In the genomic region with DNA sequence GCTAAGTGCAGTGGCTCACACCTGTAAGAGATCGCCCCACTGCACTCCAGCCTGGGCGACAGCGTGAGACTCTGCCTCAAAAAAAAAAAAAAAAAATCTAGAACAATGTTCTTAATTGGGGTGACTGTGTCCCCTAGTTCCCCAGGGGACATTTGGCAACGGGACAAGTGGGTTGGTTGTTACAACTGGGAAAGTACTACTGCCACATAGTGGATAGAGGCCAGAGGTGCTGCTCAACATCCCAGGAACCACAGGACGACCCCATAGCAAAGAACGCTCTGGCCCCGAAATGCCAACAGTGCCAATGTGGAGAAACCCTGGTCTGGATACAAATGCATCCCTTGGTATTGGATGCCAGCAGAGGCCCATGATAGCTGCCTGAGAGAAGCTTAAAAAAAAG, we compare ENCODE assay signal across 19 cellular contexts. TPM values are rescaled to one million over a fixed set of nuclear protein-coding genes. Genes with fewer than 3 reads are reported as not detected.
DNase-seq lines count a peak whose midpoint lies in the region; TF ChIP-seq lines count a peak whose summit lies in the region.
"Had no signal": no experiment of that assay in that cellular context is flagged by ENCODE, and none has a peak within 500 bp of the region (broad histone marks: within the 10 kb centered on the region; RNA-seq: fewer than 3 reads in every experiment).

No MANE protein-coding gene starts in this region.

- H3K36me3 ChIP-seq in SK-N-SH (replicated peaks in 1 of 2; ENCODE audit: control insufficient read depth in 1 of 2, insufficient read depth in 2 of 2, low read length in 1 of 2) (no peaks in the 10 kb centered on the region), hepatocyte (replicated peaks; ENCODE audit: insufficient read depth, low read depth) (no peaks in the 10 kb centered on the region), thyroid gland (no peaks in the 10 kb centered on the region)
- H3K36me3 ChIP-seq: ascending aorta had no signal

- H3K4me1 ChIP-seq in H9 (ENCODE audit: insufficient read depth, low read length) (no peaks in the 10 kb centered on the region), SK-N-SH (ENCODE audit: control insufficient read depth in 1 of 2, insufficient read depth in 2 of 2, low read depth in 1 of 2, low read length in 1 of 2) (no peaks in the 10 kb centered on the region), hepatocyte (ENCODE audit: insufficient read depth) (no peaks in the 10 kb centered on the region), thyroid gland (no peaks in the 10 kb centered on the region)
- H3K4me1 ChIP-seq: ascending aorta had no signal

- H3K9me2 ChIP-seq in SK-N-SH: no peaks in the 10 kb centered on the region
- H3K9me2 ChIP-seq in hepatocyte (replicated peaks; ENCODE audit: insufficient read depth): no peaks in the 10 kb centered on the region

- H2AFZ ChIP-seq in H9 (ENCODE audit: low read length) (no peak overlapping the region), SK-N-SH (ENCODE audit: low read depth) (no peak overlapping the region), hepatocyte (no peak overlapping the region)

- H2BK20ac ChIP-seq in H9 (ENCODE audit: low read depth, low read length, poor library complexity, severe bottlenecking): no peak overlapping the region

- no peak overlapping the region for H3K9ac ChIP-seq in H9 (ENCODE audit: extremely low read depth, insufficient read length, low read length)
- H3K9ac ChIP-seq in SK-N-SH: no peak overlapping the region

- no peak for DNase-seq in AG04450 (ENCODE audit: low read depth, low spot score)
- DNase-seq in H9: peak; percentile 55
- DNase-seq in SK-N-SH: peak; percentile 39
- DNase-seq in hepatocyte (ENCODE audit: low spot score): no peak
- no peak for DNase-seq in thyroid gland
- no peak for DNase-seq in activated naive CD8-positive, alpha-beta T cell treated with anti-CD3 and anti-CD28 coated beads for 36 hours
- no peak for DNase-seq in erythroblast (lab: John Stamatoyannopoulos, UW)
- DNase-seq in activated CD4-positive, alpha-beta memory T cell treated with anti-CD3 and anti-CD28 coated beads, Interleukin-2, amount 10 ng/mL, durations not matched to agents 7 days and 5 days: no peak
- DNase-seq: activated CD8-positive, alpha-beta memory T cell treated with anti-CD3 and anti-CD28 coated beads, Interleukin-2, amount 10 ng/mL, durations not matched to agents 7 days and 5 days; activated gamma-delta T cell treated with Interleukin-2 at 50 U/mL for 16 hours; C1 segment of cervical spinal cord; dorsolateral prefrontal cortex; EL; mammary epithelial cell; NCI-H2107; NCI-H82; stimulated activated naive CD8-positive, alpha-beta T cell treated with anti-CD3 and anti-CD28 coated beads, Interleukin-15, Interleukin-2, amounts not matched to agents 100 U/mL and 50 U/mL, for 24 hours had no signal

- no peak overlapping the region for H2BK120ac ChIP-seq in H9 (ENCODE audit: low read depth, low read length, poor library complexity, severe bottlenecking)

- no peak overlapping the region for H3K23ac ChIP-seq in H9 (ENCODE audit: insufficient read length, low read depth, low read length)

- H2BK12ac ChIP-seq in H9 (ENCODE audit: insufficient read length, low read depth, low read length): no peak overlapping the region

- H3K27ac Mint-ChIP-seq in H9: no peak overlapping the region
- H3K27ac Mint-ChIP-seq in activated naive CD8-positive, alpha-beta T cell treated with anti-CD3 and anti-CD28 coated beads for 36 hours: no peak overlapping the region
- no peak overlapping the region for H3K27ac Mint-ChIP-seq in activated CD4-positive, alpha-beta memory T cell treated with anti-CD3 and anti-CD28 coated beads, Interleukin-2, amount 10 ng/mL, durations not matched to agents 7 days and 5 days
- H3K27ac Mint-ChIP-seq: activated CD8-positive, alpha-beta memory T cell treated with anti-CD3 and anti-CD28 coated beads, Interleukin-2, amount 10 ng/mL, durations not matched to agents 7 days and 5 days had no signal

- no peak overlapping the region for H3K4ac ChIP-seq in H9 (ENCODE audit: low read depth, low read length)

- H3K79me2 ChIP-seq in H9 (ENCODE audit: insufficient read depth, low read length): no peaks in the 10 kb centered on the region
- H3K79me2 ChIP-seq in SK-N-SH (ENCODE audit: insufficient read depth): no peaks in the 10 kb centered on the region
- no peaks in the 10 kb centered on the region for H3K79me2 ChIP-seq in hepatocyte

- no peak overlapping the region for H2AK5ac ChIP-seq in H9 (ENCODE audit: insufficient read length, low read length)

- no peaks in the 10 kb centered on the region for H4K20me1 ChIP-seq in H9 (ENCODE audit: control insufficient read depth, insufficient read depth, insufficient read length)
- H4K20me1 ChIP-seq in SK-N-SH (ENCODE audit: insufficient read depth): no peaks in the 10 kb centered on the region
- H4K20me1 ChIP-seq in hepatocyte (ENCODE audit: insufficient read depth, poor library complexity, severe bottlenecking): no peaks in the 10 kb centered on the region

- TF ChIP-seq CTCF in AG04450 (IDR thresholded peaks at IDR 0.05; ENCODE audit: low read depth, low read length) (peak; percentile 9; the same call in 1 of the 2 replicates), H9 (conservative IDR thresholded peaks at IDR 0.05) (peak; percentile 61), SK-N-SH (IDR thresholded peaks at IDR 0.05) (peak; percentile 46), hepatocyte (IDR thresholded peaks at IDR 0.05; ENCODE audit: poor library complexity) (peak; percentile 16), thyroid gland (IDR thresholded peaks at IDR 0.05) (no peak)

- H4K8ac ChIP-seq in H9 (replicated peaks; ENCODE audit: insufficient read length, low read depth, low read length): no peak overlapping the region

- H3K4me1 Mint-ChIP-seq in H9: peaks cover 0 to 2% of the 10 kb centered on the region in 2 experiments; a peak in 2 of 4 replicates
- no peaks in the 10 kb centered on the region for H3K4me1 Mint-ChIP-seq in activated naive CD8-positive, alpha-beta T cell treated with anti-CD3 and anti-CD28 coated beads for 36 hours
- no peaks in the 10 kb centered on the region for H3K4me1 Mint-ChIP-seq in activated CD4-positive, alpha-beta memory T cell treated with anti-CD3 and anti-CD28 coated beads, Interleukin-2, amount 10 ng/mL, durations not matched to agents 7 days and 5 days
- H3K4me1 Mint-ChIP-seq: activated CD8-positive, alpha-beta memory T cell treated with anti-CD3 and anti-CD28 coated beads, Interleukin-2, amount 10 ng/mL, durations not matched to agents 7 days and 5 days had no signal

- peaks cover 0 to 37% (median 9%) of the 10 kb centered on the region in 3 experiments; a peak in 5 of 7 replicates for H3K36me3 Mint-ChIP-seq in H9 (ENCODE audit: insufficient read depth in 1 of 3, low read depth in 3 of 3)
- no peaks in the 10 kb centered on the region for H3K36me3 Mint-ChIP-seq in activated naive CD8-positive, alpha-beta T cell treated with anti-CD3 and anti-CD28 coated beads for 36 hours
- no peaks in the 10 kb centered on the region for H3K36me3 Mint-ChIP-seq in activated CD4-positive, alpha-beta memory T cell treated with anti-CD3 and anti-CD28 coated beads, Interleukin-2, amount 10 ng/mL, durations not matched to agents 7 days and 5 days (ENCODE audit: low read depth)
- H3K36me3 Mint-ChIP-seq: activated CD8-positive, alpha-beta memory T cell treated with anti-CD3 and anti-CD28 coated beads, Interleukin-2, amount 10 ng/mL, durations not matched to agents 7 days and 5 days had no signal

- H4K91ac ChIP-seq in H9 (ENCODE audit: insufficient read length, low read depth, low read length): no peak overlapping the region

- no peaks in the 10 kb centered on the region for H3K79me1 ChIP-seq in H9 (ENCODE audit: insufficient read depth, low read depth, low read length, poor library complexity, severe bottlenecking)

- POLR2A ChIA-PET in AG04450 (lab: Yijun Ruan, JAX): no interaction called here
- POLR2A ChIA-PET in SK-N-SH (lab: Yijun Ruan, JAX): no interaction called here
- POLR2A ChIA-PET in activated CD4-positive, alpha-beta memory T cell treated with anti-CD3 and anti-CD28 coated beads, Interleukin-2, amount 10 ng/mL, durations not matched to agents 7 days and 5 days (lab: Charles Lee): no interaction called here

- TF ChIP-seq POLR2A in thyroid gland (IDR thresholded peaks at IDR 0.05) (no peak), erythroblast (IDR thresholded peaks at IDR 0.05; ENCODE audit: low read length) (no peak)

- H3K27me3 ChIP-seq in AG04450 (ENCODE audit: control insufficient read depth, insufficient read depth, low read length) (no peaks in the 10 kb centered on the region), H9 (ENCODE audit: insufficient read depth, low read length) (no peaks in the 10 kb centered on the region), SK-N-SH (ENCODE audit: insufficient read depth) (peaks cover 33% of the 10 kb centered on the region), hepatocyte (no peaks in the 10 kb centered on the region), thyroid gland (no peaks in the 10 kb centered on the region)
- H3K27me3 ChIP-seq: ascending aorta, dorsolateral prefrontal cortex had no signal

- H3T11ph ChIP-seq in H9 (ENCODE audit: low read length): no peak overlapping the region

- no peak overlapping the region for H2BK15ac ChIP-seq in H9 (ENCODE audit: low read depth, low read length)

- no CpG with 5 or more reads among the region's 7 CpGs for WGBS in H9 (ENCODE audit: extremely low coverage, insufficient read length, low lambda C conversion rate)
- WGBS in SK-N-SH (ENCODE audit: low lambda C conversion rate): 25% methylated on average over 7 of the region's 7 CpGs
- whole genome bisulfite sequencing in hepatocyte (ENCODE audit: low lambda C conversion rate, missing lambda C conversion rate): 55% methylated on average over 7 of the region's 7 CpGs
- 44 to 54% methylated on average over 7 of the region's 7 CpGs for WGBS in thyroid gland, 2 donors

- H3K27ac ChIP-seq in AG04450 (ENCODE audit: low read depth, low read length) (no peak overlapping the region), H9 (ENCODE audit: insufficient read length, low read depth, low read length) (no peak overlapping the region), SK-N-SH (ENCODE audit: low read depth in 2 of 2, low read length in 1 of 2) (no peak overlapping the region), hepatocyte (no peak overlapping the region), thyroid gland (no peak overlapping the region)
- H3K27ac ChIP-seq: ascending aorta, dorsolateral prefrontal cortex had no signal

- H3K23me2 ChIP-seq in H9 (ENCODE audit: insufficient read length, low read depth, low read length, poor library complexity, severe bottlenecking): no peaks in the 10 kb centered on the region

- peaks cover 4% of the 10 kb centered on the region; the same call in 1 of the 2 replicates for H3K9me3 ChIP-seq in AG04450 (ENCODE audit: control insufficient read depth, insufficient read depth, low read length)
- no peaks in the 10 kb centered on the region for H3K9me3 ChIP-seq in H9 (ENCODE audit: control insufficient read depth, low read depth, low read length)
- no peaks in the 10 kb centered on the region for H3K9me3 ChIP-seq in SK-N-SH
- H3K9me3 ChIP-seq in hepatocyte (ENCODE audit: low read depth): no peaks in the 10 kb centered on the region
- no peaks in the 10 kb centered on the region for H3K9me3 ChIP-seq in thyroid gland
- H3K9me3 ChIP-seq: ascending aorta had no signal

- no peak overlapping the region for H4K5ac ChIP-seq in H9 (ENCODE audit: insufficient read length, low read depth, low read length)

- H3F3A ChIP-seq in SK-N-SH (replicated peaks; ENCODE audit: insufficient read depth): no peaks in the 10 kb centered on the region

- CTCF ChIA-PET in AG04450 (lab: Charles Lee): interaction anchor here (0.6 kb wide), 1 partner anchor 98 kb away, joined by 3 read pairs; no protein-coding TSS in a partner anchor
- CTCF ChIA-PET in SK-N-SH (lab: Yijun Ruan, JAX): no interaction called here
- CTCF ChIA-PET in activated CD4-positive, alpha-beta memory T cell treated with anti-CD3 and anti-CD28 coated beads, Interleukin-2, amount 10 ng/mL, durations not matched to agents 7 days and 5 days (lab: Charles Lee): interaction anchor here (0.8 kb wide), 1 partner anchor 134 kb away, joined by 5 read pairs; no protein-coding TSS in a partner anchor

- H3K9me3 Mint-ChIP-seq in H9: no peaks in the 10 kb centered on the region; a peak in 1 of 5 replicates
- no peaks in the 10 kb centered on the region for H3K9me3 Mint-ChIP-seq in activated naive CD8-positive, alpha-beta T cell treated with anti-CD3 and anti-CD28 coated beads for 36 hours
- H3K9me3 Mint-ChIP-seq in activated CD4-positive, alpha-beta memory T cell treated with anti-CD3 and anti-CD28 coated beads, Interleukin-2, amount 10 ng/mL, durations not matched to agents 7 days and 5 days: no peaks in the 10 kb centered on the region

- no peak for TF ChIP-seq EP300 in SK-N-SH (IDR thresholded peaks at IDR 0.05; ENCODE audit: borderline replicate concordance in 1 of 2, low read depth in 1 of 2, low read length in 1 of 2)

- intact Hi-C loops in thyroid gland (cut with DNase I): no loop called here

- no peak overlapping the region for H3K4me2 ChIP-seq in H9 (ENCODE audit: insufficient read depth, insufficient read length, low read length)
- no peak overlapping the region for H3K4me2 ChIP-seq in SK-N-SH
- no peak overlapping the region for H3K4me2 ChIP-seq in hepatocyte

- no peak overlapping the region for H3K56ac ChIP-seq in H9 (ENCODE audit: insufficient read length, low read depth, low read length)

- H3K18ac ChIP-seq in H9 (ENCODE audit: insufficient read length, low read depth, low read length): no peak overlapping the region

- H3K14ac ChIP-seq in H9 (ENCODE audit: insufficient read depth, low read length): no peak overlapping the region

- peaks cover 1% of the 10 kb centered on the region; the same call in 1 of the 2 replicates for H3K27me3 Mint-ChIP-seq in H9 (ENCODE audit: low read depth)
- peaks cover under 1% of the 10 kb centered on the region for H3K27me3 Mint-ChIP-seq in activated naive CD8-positive, alpha-beta T cell treated with anti-CD3 and anti-CD28 coated beads for 36 hours
- no peaks in the 10 kb centered on the region for H3K27me3 Mint-ChIP-seq in activated CD4-positive, alpha-beta memory T cell treated with anti-CD3 and anti-CD28 coated beads, Interleukin-2, amount 10 ng/mL, durations not matched to agents 7 days and 5 days
- H3K27me3 Mint-ChIP-seq: activated CD8-positive, alpha-beta memory T cell treated with anti-CD3 and anti-CD28 coated beads, Interleukin-2, amount 10 ng/mL, durations not matched to agents 7 days and 5 days had no signal

- H3K4me3 ChIP-seq in AG04450 (ENCODE audit: low read depth, low read length) (no peak overlapping the region), SK-N-SH (ENCODE audit: low read depth in 2 of 2, low read length in 1 of 2) (no peak overlapping the region), hepatocyte (no peak overlapping the region), thyroid gland (replicated peaks in 1 of 3) (no peak overlapping the region)
- H3K4me3 ChIP-seq: ascending aorta, dorsolateral prefrontal cortex, GM12878 had no signal

- H2BK5ac ChIP-seq in H9 (ENCODE audit: insufficient read length, low read length): no peak overlapping the region

- no peak overlapping the region for H3K4me3 Mint-ChIP-seq in H9
- no peak overlapping the region for H3K4me3 Mint-ChIP-seq in activated naive CD8-positive, alpha-beta T cell treated with anti-CD3 and anti-CD28 coated beads for 36 hours
- H3K4me3 Mint-ChIP-seq in activated CD4-positive, alpha-beta memory T cell treated with anti-CD3 and anti-CD28 coated beads, Interleukin-2, amount 10 ng/mL, durations not matched to agents 7 days and 5 days: no peak overlapping the region
- H3K4me3 Mint-ChIP-seq: activated CD8-positive, alpha-beta memory T cell treated with anti-CD3 and anti-CD28 coated beads, Interleukin-2, amount 10 ng/mL, durations not matched to agents 7 days and 5 days had no signal

- no peak for TF ChIP-seq RAD21 in SK-N-SH (IDR thresholded peaks at IDR 0.05; ENCODE audit: low read length)

RNA-seq across cellular contexts. Expression of a gene that starts 11.8 kb away (rescaled TPM):
- polyA plus RNA-seq in AG04450 (2011; rRNA removed) (not detected in 2 replicates), SK-N-SH (2012; rRNA removed) (0.02 and 0.05 TPM in 2 replicates), hepatocyte (not detected in 2 replicates)
- polyA minus RNA-seq in AG04450 (2011; rRNA and poly(A)+ RNA removed): not detected in 2 replicates
- total RNA-seq in H9 (2021) (3.6 and 4.0 TPM in 2 replicates), hepatocyte (not detected in 2 replicates), thyroid gland (under 1 TPM in 3 of 4 donors, not detected in 1; 0.11 to 0.59 (median 0.27) TPM)
- polyA plus RNA-seq in SK-N-SH (2012; cell fraction: cytosol; rRNA removed): 0.01 TPM in 2 replicates
- 0.05 TPM in 1 of 2 replicates, not detected in the other for polyA plus RNA-seq in SK-N-SH (2012; cell fraction: nucleus; rRNA removed)
- under 1 TPM; 0.06 TPM for total RNA-seq in activated naive CD8-positive, alpha-beta T cell treated with anti-CD3 and anti-CD28 coated beads for 36 hours
- under 1 TPM in 1 of 2 experiments, not detected in 1; 0.08 TPM for total RNA-seq in activated CD4-positive, alpha-beta memory T cell treated with anti-CD3 and anti-CD28 coated beads, Interleukin-2, amount 10 ng/mL, durations not matched to agents 7 days and 5 days
- total RNA-seq: activated CD8-positive, alpha-beta memory T cell treated with anti-CD3 and anti-CD28 coated beads, Interleukin-2, amount 10 ng/mL, durations not matched to agents 7 days and 5 days; ascending aorta; GM12878; mammary epithelial cell had no signal
- polyA plus RNA-seq: GM12878, mammary epithelial cell had no signal

RNA-seq across cellular contexts. Expression of a gene that starts 55.3 kb away (rescaled TPM):
- polyA plus RNA-seq in AG04450 (2011; rRNA removed) (39.3 and 71.0 TPM in 2 replicates), SK-N-SH (2012; rRNA removed) (28.3 and 38.7 TPM in 2 replicates), hepatocyte (211 and 213 TPM in 2 replicates)
- 70.6 and 76.6 TPM in 2 replicates for polyA minus RNA-seq in AG04450 (2011; rRNA and poly(A)+ RNA removed)
- total RNA-seq in H9 (2021) (116 and 123 TPM in 2 replicates), hepatocyte (30.6 and 42.1 TPM in 2 replicates), thyroid gland (10 to 100 TPM; 16.4 to 37.8 (median 21.8) TPM)
- 23.0 and 25.4 TPM in 2 replicates for polyA plus RNA-seq in SK-N-SH (2012; cell fraction: cytosol; rRNA removed)
- 49.8 and 50.7 TPM in 2 replicates for polyA plus RNA-seq in SK-N-SH (2012; cell fraction: nucleus; rRNA removed)
- total RNA-seq in activated naive CD8-positive, alpha-beta T cell treated with anti-CD3 and anti-CD28 coated beads for 36 hours: 10 to 100 TPM; 30.9 to 32.1 TPM
- total RNA-seq in activated CD4-positive, alpha-beta memory T cell treated with anti-CD3 and anti-CD28 coated beads, Interleukin-2, amount 10 ng/mL, durations not matched to agents 7 days and 5 days: 100 to 1,000 TPM; 109 TPM

Comparison
In these comparisons a context has a peak if more than half of its experiments do, and no peak if none do; other contexts are left out.
1. DNase-seq: peak in H9 (single experiment) and SK-N-SH (single experiment); none in AG04450 (single experiment), hepatocyte (single experiment), thyroid gland (0 of 2), activated naive CD8-positive, alpha-beta T cell treated with anti-CD3 and anti-CD28 coated beads for 36 hours (single experiment), erythroblast (0 of 2) and activated CD4-positive, alpha-beta memory T cell treated with anti-CD3 and anti-CD28 coated beads, Interleukin-2, amount 10 ng/mL, durations not matched to agents 7 days and 5 days (single experiment).
2. CTCF ChIP-seq: peak in AG04450 (single experiment), H9 (single experiment), SK-N-SH (single experiment) and hepatocyte (single experiment); none in thyroid gland (0 of 6).